Comparison of ENCODE assay signal across 26 cellular contexts in genomic region chr1:242398351-242398750, GRCh38.
"Had no signal": no experiment of that assay in that cellular context is flagged by ENCODE, and none has a peak within 500 bp of the region (broad histone marks: within the 10 kb centered on the region; RNA-seq: fewer than 3 reads in every experiment).

No MANE protein-coding gene starts in this region.

- H3K4me3 ChIP-seq: adrenal gland, body of pancreas, colonic mucosa had no signal

- ATAC-seq: activated CD4-positive, alpha-beta T cell treated with anti-CD3 and anti-CD28 coated beads for 36 hours; activated CD8-positive, alpha-beta memory T cell treated with anti-CD3 and anti-CD28 coated beads, Interleukin-2, amount 10 ng/mL, durations not matched to agents 7 days and 5 days; activated CD8-positive, alpha-beta T cell treated with anti-CD3 and anti-CD28 coated beads, Interleukin-2, amount 10 ng/mL, durations not matched to agents 7 days and 5 days; activated naive CD8-positive, alpha-beta T cell treated with anti-CD3 and anti-CD28 coated beads, Interleukin-2, amount 50 U/mL, for 24 hours; body of pancreas; esophagus mucosa had no signal

- DNase-seq: activated CD4-positive, alpha-beta memory T cell treated with anti-CD3 and anti-CD28 coated beads for 36 hours; activated CD4-positive, alpha-beta T cell treated with anti-CD3 and anti-CD28 coated beads for 36 hours; activated CD4-positive, alpha-beta T cell treated with anti-CD3 and anti-CD28 coated beads, Interleukin-2, amount 10 ng/mL, durations not matched to agents 24 days and 14 days; activated CD4-positive, CD25-positive, alpha-beta regulatory T cell; activated CD4-positive, CD25-positive, alpha-beta regulatory T cell treated with anti-CD3 and anti-CD28 coated beads, Interleukin-2, amount 50 U/mL, for 72 hours; activated CD8-positive, alpha-beta memory T cell treated with anti-CD3 and anti-CD28 coated beads, Interleukin-2, amount 10 ng/mL, durations not matched to agents 7 days and 5 days; activated CD8-positive, alpha-beta memory T cell treated with anti-CD3 and anti-CD28 coated beads, Interleukin-2, amount 50 U/mL, for 4 hours; activated CD8-positive, alpha-beta T cell treated with anti-CD3 and anti-CD28 coated beads, Interleukin-2, amount 10 ng/mL, durations not matched to agents 7 days and 5 days; activated effector memory CD4-positive, alpha-beta T cell treated with anti-CD3 and anti-CD28 coated beads, Interleukin-2, amount 50 U/mL, for 16 hours; activated naive CD4-positive, alpha-beta T cell treated with anti-CD3 and anti-CD28 coated beads for 36 hours; activated naive CD8-positive, alpha-beta T cell treated with anti-CD3 and anti-CD28 coated beads for 36 hours; activated naive CD8-positive, alpha-beta T cell treated with anti-CD3 and anti-CD28 coated beads, Interleukin-2, amount 50 U/mL, for 24 hours; activated T-cell treated with anti-CD3 and anti-CD28 coated beads, Interleukin-2, amount 50 U/mL, for 1 hour; activated T-cell treated with anti-CD3 and anti-CD28 coated beads, Interleukin-2, amount 50 U/mL, for 48 hours; adrenal gland; amygdala; aorta; body of pancreas; caudate nucleus; colonic mucosa; effector memory CD4-positive, alpha-beta T cell; endodermal cell; foreskin fibroblast; glutamatergic neuron; T-helper 2 cell had no signal

- H3K4me1 ChIP-seq: adrenal gland, body of pancreas, colonic mucosa had no signal

- H3K27ac ChIP-seq: adrenal gland, body of pancreas, colonic mucosa had no signal

- H3K9me3 ChIP-seq: adrenal gland, body of pancreas, colonic mucosa had no signal

- H3K36me3 ChIP-seq: adrenal gland, colonic mucosa had no signal
